In the genomic region with DNA sequence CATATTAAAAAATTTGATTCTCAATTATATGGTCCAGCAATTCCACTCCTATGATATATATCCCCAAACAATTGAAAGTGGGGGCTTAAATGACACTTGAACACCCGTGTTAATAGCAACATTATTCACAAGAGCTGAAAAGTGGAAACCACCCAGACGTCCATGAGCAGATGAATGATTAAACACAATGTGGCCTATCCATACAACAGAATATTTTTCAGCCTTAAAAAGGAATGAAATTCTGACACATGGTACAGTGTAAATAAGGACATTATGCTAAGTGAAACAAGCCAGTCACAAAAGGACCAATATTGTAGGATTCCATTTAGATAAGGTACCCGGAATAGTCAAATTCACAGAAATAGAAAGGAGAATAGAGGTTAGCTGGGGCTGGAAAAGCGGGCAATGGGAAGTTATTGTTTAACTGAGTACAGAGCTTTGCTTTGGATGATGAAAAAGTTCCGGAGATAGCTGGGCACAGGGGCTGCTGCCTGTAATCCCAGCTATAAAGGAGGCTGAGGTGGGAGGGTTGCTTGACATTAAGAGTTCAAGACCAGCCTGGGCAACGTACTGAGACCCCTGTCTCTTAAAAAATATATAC, we compare ENCODE assay signal across 6 cellular contexts. TPM values are rescaled to one million over a fixed set of nuclear protein-coding genes. Genes with fewer than 3 reads are reported as not detected.
DNase-seq lines count a peak whose midpoint lies in the region; ATAC-seq and TF ChIP-seq lines count a peak whose summit lies in the region.
"Not testable (repeated sequence)": the region's sequence is repeated elsewhere in the genome, so short reads cannot be mapped to it uniquely, and the experiment has no call there.

No MANE protein-coding gene starts in this region.

- not testable (repeated sequence) for H3K4me2 ChIP-seq in parathyroid adenoma (ENCODE audit: low read length)

- CTCF ChIA-PET in Panc1 (lab: Charles Lee), result not testable (repeated sequence)

- H2AFZ ChIP-seq in parathyroid adenoma, result not testable (repeated sequence)

- not testable (repeated sequence) for H3K27ac ChIP-seq in Panc1 (ENCODE audit: low read length)
- H3K27ac ChIP-seq in body of pancreas (peak overlapping the region in 3 of 4 donors; percentile 40 to 51 (median 48)), right lobe of liver (peak overlapping the region in 1 of 3 donors; percentile 62), parathyroid adenoma (peak overlapping the region; percentile 78)

- H3K79me2 ChIP-seq in parathyroid adenoma, result not testable (repeated sequence)

- not testable (repeated sequence) for TF ChIP-seq POLR2A in body of pancreas (IDR thresholded peaks at IDR 0.05); right lobe of liver (IDR thresholded peaks at IDR 0.05)

- not testable (repeated sequence) for H3K27me3 ChIP-seq in Panc1 (ENCODE audit: control insufficient read depth, insufficient read depth, low read length); body of pancreas; right lobe of liver; parathyroid adenoma (ENCODE audit: control insufficient read depth, insufficient read depth, low read length)

- ATAC-seq in Panc1, result not testable (repeated sequence)
- ATAC-seq in body of pancreas (peak; percentile 63), right lobe of liver (peak; percentile 71 to 79 (median 74))

- H3K36me3 ChIP-seq in Panc1 (ENCODE audit: control insufficient read depth, insufficient read depth, low read length) (peaks cover 20% of the 10 kb centered on the region), right lobe of liver (peaks cover 0 to 30% (median 6%) of the 10 kb centered on the region in 4 donors)
- H3K36me3 ChIP-seq in body of pancreas (replicated peaks in 1 of 2; ENCODE audit: insufficient read depth in 1 of 2, low read depth in 2 of 2); parathyroid adenoma (ENCODE audit: control insufficient read depth, insufficient read depth, low read length): not testable (repeated sequence)

- DNase-seq in DMS79 (lab: John Stamatoyannopoulos, UW), result peak; percentile 1
- not testable (repeated sequence) for DNase-seq in Panc1 (ENCODE audit: low read depth, low spot score); body of pancreas; right lobe of liver
- DNase-seq in kidney glomerular epithelial cell (lab: John Stamatoyannopoulos, UW), result peak; percentile 23

- TSS peak; percentile 26 for BruUV-seq in Panc1 (replicated peaks; lab: Mats Ljungman, UMichigan)

- in situ Hi-C loops in Panc1 (cut with HindIII; ENCODE audit: low pct_unique_long_range_greater_than_20kb, low sequenced_read_pairs), result not testable (repeated sequence)

- H3K4me1 ChIP-seq in Panc1 (ENCODE audit: control insufficient read depth, insufficient read depth, low read length), result not testable (repeated sequence)
- peaks cover 11% of the 10 kb centered on the region for H3K4me1 ChIP-seq in body of pancreas
- peaks cover 0 to 27% (median 12%) of the 10 kb centered on the region in 4 donors for H3K4me1 ChIP-seq in right lobe of liver
- peaks cover 21% of the 10 kb centered on the region for H3K4me1 ChIP-seq in parathyroid adenoma

- intact Hi-C loops in Panc1 (cut with micrococcal nuclease; ENCODE audit: unreplicated experiment); body of pancreas (cut with DNase I); right lobe of liver (cut with DNase I): not testable (repeated sequence)

- WGBS in body of pancreas, 2 donors, result 51 to 56% methylated on average over 6 of the region's 6 CpGs
- 24% methylated on average over 6 of the region's 6 CpGs for WGBS in right lobe of liver (ENCODE audit: insufficient coverage, low coverage, low lambda C conversion rate, missing lambda C conversion rate)

- not testable (repeated sequence) for H3K4me3 ChIP-seq in Panc1 (ENCODE audit: low read depth in 2 of 2, low read length in 2 of 2); body of pancreas; right lobe of liver; parathyroid adenoma (ENCODE audit: low read depth, low read length)

- POLR2A ChIA-PET in Panc1 (lab: Charles Lee), result not testable (repeated sequence)

- H3K9me3 ChIP-seq in Panc1 (ENCODE audit: control insufficient read depth, insufficient read depth, low read depth, low read length); body of pancreas; right lobe of liver; parathyroid adenoma (ENCODE audit: control insufficient read depth, low read length): not testable (repeated sequence)

- not testable (repeated sequence) for H3K9ac ChIP-seq in parathyroid adenoma

- not testable (repeated sequence) for TF ChIP-seq CTCF in Panc1 (IDR thresholded peaks at IDR 0.05); body of pancreas (IDR thresholded peaks at IDR 0.05); right lobe of liver (IDR thresholded peaks at IDR 0.05); parathyroid adenoma (IDR thresholded peaks at IDR 0.05)

RNA-seq across cellular contexts. Expression of a gene that starts 31.5 kb away (rescaled TPM):
- total RNA-seq in Panc1 (2021; ENCODE audit: unreplicated experiment), result 16.0 TPM
- 10.7 TPM for polyA plus RNA-seq in Panc1 (2012; ENCODE audit: insufficient read length)
- 1 to 10 TPM in 1 of 2 donors, not detected in 1; 4.9 TPM for total RNA-seq in body of pancreas
- 1 to 10 TPM in 2 of 6 experiments, under 1 TPM in 3, not detected in 1; 0.51 to 1.7 (median 0.98) TPM for total RNA-seq in right lobe of liver

RNA-seq across cellular contexts. Expression of a gene that starts 31.8 kb away (rescaled TPM):
- total RNA-seq in Panc1 (2021; ENCODE audit: unreplicated experiment), result 39.9 TPM
- polyA plus RNA-seq in Panc1 (2012; ENCODE audit: insufficient read length), result 31.0 TPM
- 1 to 10 TPM; 7.8 to 8.6 TPM for total RNA-seq in body of pancreas
- 1 to 10 TPM; 2.9 to 5.7 (median 4.7) TPM for total RNA-seq in right lobe of liver
